In genomic region chr11:945986-946385, GRCh38 we compare ENCODE assay signal across 9 cellular contexts. TPM values are rescaled to one million over a fixed set of nuclear protein-coding genes. Genes with fewer than 3 reads are reported as not detected.
A peak's percentile ranks its signal among the peaks of the same experiment; 100 is the strongest.
DNase-seq lines count a peak whose midpoint lies in the region; ATAC-seq and TF ChIP-seq lines count a peak whose summit lies in the region.
"Had no signal": no experiment of that assay in that cellular context is flagged by ENCODE, and none has a peak within 500 bp of the region (broad histone marks: within the 10 kb centered on the region; RNA-seq: fewer than 3 reads in every experiment).

No MANE protein-coding gene starts in this region.

- H3K4me2 ChIP-seq in mesenchymal stem cell (ENCODE audit: low read length, poor library complexity, severe bottlenecking): no peak overlapping the region

- H2BK15ac ChIP-seq in mesenchymal stem cell (ENCODE audit: low read depth, poor library complexity, severe bottlenecking): no peak overlapping the region

- no peak overlapping the region for H2BK5ac ChIP-seq in mesenchymal stem cell (ENCODE audit: low read depth, low read length, poor library complexity, severe bottlenecking)

- peaks cover 41% of the 10 kb centered on the region for H3K36me3 Mint-ChIP-seq in activated CD4-positive, alpha-beta T cell treated with anti-CD3 and anti-CD28 coated beads, Interleukin-2, amount 10 ng/mL, durations not matched to agents 24 days and 14 days (ENCODE audit: low read depth)

- no peak overlapping the region for H3K14ac ChIP-seq in mesenchymal stem cell (ENCODE audit: low read length in 2 of 2)

- no peaks in the 10 kb centered on the region for H3K9me3 Mint-ChIP-seq in activated CD4-positive, alpha-beta T cell treated with anti-CD3 and anti-CD28 coated beads, Interleukin-2, amount 10 ng/mL, durations not matched to agents 24 days and 14 days

- no peak overlapping the region for H3K27ac Mint-ChIP-seq in activated CD4-positive, alpha-beta T cell treated with anti-CD3 and anti-CD28 coated beads, Interleukin-2, amount 10 ng/mL, durations not matched to agents 24 days and 14 days

- TF ChIP-seq CTCF in NB4 (IDR thresholded peaks at IDR 0.05; ENCODE audit: low read depth, low read length): no peak

- H3K4me3 ChIP-seq in NB4 (ENCODE audit: low read depth, low read length) (no peak overlapping the region), mesenchymal stem cell (ENCODE audit: insufficient read depth in 1 of 2, low read depth in 1 of 2, low read length in 2 of 2) (no peak overlapping the region)
- H3K4me3 ChIP-seq: SK-N-MC had no signal

- 89% methylated on average over 9 of the region's 9 CpGs for WGBS in mesenchymal stem cell

- no peak overlapping the region for H4K8ac ChIP-seq in mesenchymal stem cell (ENCODE audit: low read length)

- no peaks in the 10 kb centered on the region for H3K27me3 Mint-ChIP-seq in activated CD4-positive, alpha-beta T cell treated with anti-CD3 and anti-CD28 coated beads, Interleukin-2, amount 10 ng/mL, durations not matched to agents 24 days and 14 days

- peaks cover 1% of the 10 kb centered on the region for H3K4me1 Mint-ChIP-seq in activated CD4-positive, alpha-beta T cell treated with anti-CD3 and anti-CD28 coated beads, Interleukin-2, amount 10 ng/mL, durations not matched to agents 24 days and 14 days

- ATAC-seq in GM21717 (IDR thresholded peaks at IDR 0.05; ENCODE audit: unreplicated experiment): no peak

- no peak overlapping the region for H4K91ac ChIP-seq in mesenchymal stem cell (ENCODE audit: low read length)

- intact Hi-C loops in activated CD4-positive, alpha-beta T cell treated with anti-CD3 and anti-CD28 coated beads, Interleukin-2, amount 10 ng/mL, durations not matched to agents 24 days and 14 days (cut with micrococcal nuclease): no loop called here

- DNase-seq in Ammon's horn (ENCODE audit: low spot score): peak; percentile 76
- peak; percentile 75 for DNase-seq in NB4 (ENCODE audit: low read depth)
- DNase-seq in ecto neural progenitor cell (ENCODE audit: low spot score): peak; percentile 76
- peak; percentile 37 for DNase-seq in mesenchymal stem cell
- no peak for DNase-seq in OCI-M2 (lab: John Stamatoyannopoulos, UW; ENCODE audit: unreplicated experiment)
- no peak for DNase-seq in HCEC 1CT
- DNase-seq in activated CD4-positive, alpha-beta T cell treated with anti-CD3 and anti-CD28 coated beads, Interleukin-2, amount 10 ng/mL, durations not matched to agents 24 days and 14 days: no peak

- H3K4me1 ChIP-seq in mesenchymal stem cell (ENCODE audit: control insufficient read depth, insufficient read depth, low read depth, low read length): peaks cover 26% of the 10 kb centered on the region

- H2BK120ac ChIP-seq in mesenchymal stem cell (ENCODE audit: low read depth, low read length): no peak overlapping the region

- H3K4me3 Mint-ChIP-seq in activated CD4-positive, alpha-beta T cell treated with anti-CD3 and anti-CD28 coated beads, Interleukin-2, amount 10 ng/mL, durations not matched to agents 24 days and 14 days: no peak overlapping the region

- no peak overlapping the region for H3K9ac ChIP-seq in mesenchymal stem cell (ENCODE audit: low read length)

- no peak overlapping the region for H2BK12ac ChIP-seq in mesenchymal stem cell (ENCODE audit: low read length in 2 of 2)

- no peak overlapping the region for H2AFZ ChIP-seq in mesenchymal stem cell (ENCODE audit: low read depth, low read length)

- H3K27ac ChIP-seq in mesenchymal stem cell (ENCODE audit: low read length, poor library complexity, severe bottlenecking): peak overlapping the region; percentile 65
- H3K27ac ChIP-seq: SK-N-MC had no signal

- peaks cover 6 to 22% of the 10 kb centered on the region in 2 experiments for H3K36me3 ChIP-seq in mesenchymal stem cell (ENCODE audit: control insufficient read depth in 1 of 2, insufficient read depth in 2 of 2, low read depth in 1 of 2, low read length in 2 of 2)

- H3K4ac ChIP-seq in mesenchymal stem cell (ENCODE audit: low read depth in 1 of 2, low read length in 2 of 2): no peak overlapping the region

- TF ChIP-seq POLR2A in NB4 (IDR thresholded peaks at IDR 0.05; ENCODE audit: extremely low read depth, insufficient read length): no peak

- H3K23ac ChIP-seq in mesenchymal stem cell (ENCODE audit: low read length in 2 of 2): no peak overlapping the region

- peaks cover 4% of the 10 kb centered on the region for H3K79me1 ChIP-seq in mesenchymal stem cell (replicated peaks; ENCODE audit: low read length, poor library complexity, severe bottlenecking)

- H3K18ac ChIP-seq in mesenchymal stem cell (ENCODE audit: low read depth in 1 of 2, low read length in 2 of 2): no peak overlapping the region

- H3K27me3 ChIP-seq in mesenchymal stem cell (ENCODE audit: control insufficient read depth in 1 of 2, insufficient read depth in 1 of 2, low read length in 2 of 2): no peaks in the 10 kb centered on the region

- peaks cover 6% of the 10 kb centered on the region for H3K9me3 ChIP-seq in mesenchymal stem cell (ENCODE audit: control insufficient read depth, low read length)

- peak overlapping the region; percentile 82 for H2AK5ac ChIP-seq in mesenchymal stem cell (ENCODE audit: low read length, severe bottlenecking)

RNA-seq across cellular contexts. Expression of gene AP2A2, which starts 20.3 kb away (rescaled TPM):
- 75.8 TPM for polyA plus RNA-seq in mesenchymal stem cell (2013, experiment 1 of 2)
- polyA plus RNA-seq in mesenchymal stem cell (2013, experiment 2 of 2): 83.6 TPM
- 51.4 and 53.8 TPM in 2 replicates for total RNA-seq in activated CD4-positive, alpha-beta T cell treated with anti-CD3 and anti-CD28 coated beads, Interleukin-2, amount 10 ng/mL, durations not matched to agents 24 days and 14 days

RNA-seq across cellular contexts. Expression of gene CHID1, which starts 35.4 kb away (rescaled TPM):
- 67.7 TPM for polyA plus RNA-seq in mesenchymal stem cell (2013, experiment 1 of 2)
- 65.9 TPM for polyA plus RNA-seq in mesenchymal stem cell (2013, experiment 2 of 2)
- 99.7 and 109 TPM in 2 replicates for total RNA-seq in activated CD4-positive, alpha-beta T cell treated with anti-CD3 and anti-CD28 coated beads, Interleukin-2, amount 10 ng/mL, durations not matched to agents 24 days and 14 days

Comparison
In these comparisons a context has a peak if more than half of its experiments do, and no peak if none do; other contexts are left out.
1. DNase-seq: peak in Ammon's horn (single experiment), NB4 (single experiment), ecto neural progenitor cell (single experiment) and mesenchymal stem cell (single experiment); none in OCI-M2 (single experiment), HCEC 1CT (single experiment) and activated CD4-positive, alpha-beta T cell treated with anti-CD3 and anti-CD28 coated beads, Interleukin-2, amount 10 ng/mL, durations not matched to agents 24 days and 14 days (single experiment).